14 cellular contexts compared by ENCODE assay signal in the genomic region with DNA sequence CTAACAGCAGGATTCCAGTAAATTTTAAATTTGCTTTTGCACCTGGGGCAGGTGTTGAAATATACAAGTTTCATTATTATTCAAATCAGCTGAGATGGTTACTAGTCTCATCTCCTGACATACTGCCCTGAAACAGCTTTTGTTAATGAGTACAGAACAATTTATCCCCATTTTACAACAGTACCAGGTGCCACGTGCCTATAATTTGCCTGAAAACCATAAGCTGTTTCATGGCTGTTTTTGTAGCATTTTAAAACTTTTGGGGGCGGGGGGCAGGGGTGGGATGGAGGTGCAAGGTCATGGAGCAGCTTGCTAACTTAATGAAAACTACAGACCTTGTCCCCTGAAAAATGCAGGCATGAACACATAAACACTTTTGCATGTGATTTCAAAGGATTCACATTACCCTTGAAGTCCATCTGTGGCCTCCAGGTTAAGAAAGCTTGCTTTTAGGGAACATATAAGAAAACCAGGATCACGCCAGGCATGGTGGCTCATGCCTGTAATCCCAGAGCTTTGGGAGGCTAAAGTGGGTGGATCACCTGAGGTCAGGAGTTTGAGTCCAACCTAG. TPM values are rescaled to one million over a fixed set of nuclear protein-coding genes. Genes with fewer than 3 reads are reported as not detected.
DNase-seq lines count a peak whose midpoint lies in the region; ATAC-seq, FAIRE-seq and TF ChIP-seq lines count a peak whose summit lies in the region.
"Had no signal": no experiment of that assay in that cellular context is flagged by ENCODE, and none has a peak within 500 bp of the region (broad histone marks: within the 10 kb centered on the region; RNA-seq: fewer than 3 reads in every experiment).

No MANE protein-coding gene starts in this region.

- H3K9me3 ChIP-seq in suprapubic skin: no peaks in the 10 kb centered on the region
- H3K9me3 ChIP-seq: BLaER1 had no signal

- no peaks in the 10 kb centered on the region for H3K36me3 ChIP-seq in suprapubic skin
- H3K36me3 ChIP-seq: BLaER1 had no signal

- peak overlapping the region; percentile 44; the same call in 1 of the 2 replicates for H3K4me3 ChIP-seq in GM08714 (ENCODE audit: low read length)
- H3K4me3 ChIP-seq in suprapubic skin: no peak overlapping the region
- H3K4me3 ChIP-seq: BLaER1 had no signal

- no peaks in the 10 kb centered on the region for H3K27me3 ChIP-seq in suprapubic skin
- H3K27me3 ChIP-seq: BLaER1 had no signal

- peak; percentile 28 for DNase-seq in NCI-H526 treated with DMSO at 0.1 percent for 48 hours (lab: John Stamatoyannopoulos, UW)
- no peak for DNase-seq in GM12892 (ENCODE audit: insufficient read length)
- DNase-seq in kidney glomerular epithelial cell (lab: John Stamatoyannopoulos, UW): no peak
- DNase-seq in suprapubic skin (ENCODE audit: low spot score in 2 of 2): no peak
- DNase-seq in DMS53 (lab: John Stamatoyannopoulos, UW): no peak
- DNase-seq: central memory CD4-positive, alpha-beta T cell; NCI-H82; small intestine had no signal

- FAIRE-seq in GM12892 (lab: Jason Lieb, UNC): no peak
- FAIRE-seq: small intestine had no signal

- peak; percentile 34 for ATAC-seq in GM19328 (IDR thresholded peaks at IDR 0.05; ENCODE audit: unreplicated experiment)
- ATAC-seq in HG02870 (IDR thresholded peaks at IDR 0.05; ENCODE audit: unreplicated experiment): peak; percentile 42

- WGBS in suprapubic skin: 69% methylated on average over 3 of the region's 3 CpGs

- TF ChIP-seq POLR2A in GM12892 (IDR thresholded peaks at IDR 0.05; ENCODE audit: low read depth, low read length) (no peak), suprapubic skin (IDR thresholded peaks at IDR 0.05) (no peak)

- no peaks in the 10 kb centered on the region for H3K4me1 ChIP-seq in suprapubic skin
- H3K4me1 ChIP-seq: BLaER1 had no signal

- TF ChIP-seq CTCF in suprapubic skin (IDR thresholded peaks at IDR 0.05): no peak

- TF ChIP-seq EP300 in suprapubic skin (IDR thresholded peaks at IDR 0.05): no peak

- no peak overlapping the region for H3K27ac ChIP-seq in suprapubic skin
- H3K27ac ChIP-seq: BLaER1 had no signal

RNA-seq across cellular contexts. Expression of gene TIMD4, which starts 42.1 kb away (rescaled TPM):
- polyA plus RNA-seq in GM12892 (2012; ENCODE audit: missing spikeins): 0.85 TPM
- under 1 TPM in 1 of 4 donors, not detected in 3; 0.76 TPM for total RNA-seq in suprapubic skin
- total RNA-seq: mesothelial cell of epicardium, temporal lobe had no signal
